Comparison of ENCODE assay signal across 28 cellular contexts in the genomic region with DNA sequence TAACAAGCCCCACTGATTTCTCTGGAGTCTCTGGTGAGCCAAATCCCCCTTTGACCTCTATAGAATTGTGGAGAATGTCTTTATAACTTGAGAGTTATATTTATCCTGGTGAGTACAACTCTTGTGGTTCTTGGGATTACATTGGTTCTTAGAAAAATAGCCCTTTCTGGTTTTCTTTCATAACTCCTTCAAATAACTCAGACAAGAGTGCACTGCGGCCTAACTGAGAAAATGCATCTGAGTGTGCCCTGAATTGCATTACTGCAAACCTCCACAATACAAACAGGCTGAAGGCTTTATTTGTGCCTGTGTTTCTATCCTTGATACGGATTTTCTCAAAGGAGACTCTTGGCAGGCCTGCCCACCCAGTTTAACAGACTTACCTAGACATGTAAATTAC. TPM values are rescaled to one million over a fixed set of nuclear protein-coding genes. Genes with fewer than 3 reads are reported as not detected.
DNase-seq lines count a peak whose midpoint lies in the region; ATAC-seq and TF ChIP-seq lines count a peak whose summit lies in the region.
"Had no signal": no experiment of that assay in that cellular context is flagged by ENCODE, and none has a peak within 500 bp of the region (broad histone marks: within the 10 kb centered on the region; RNA-seq: fewer than 3 reads in every experiment).

No MANE protein-coding gene starts in this region.

- H3K9me3 Mint-ChIP-seq in WTC11: no peaks in the 10 kb centered on the region
- H3K9me3 Mint-ChIP-seq in glutamatergic neuron (ENCODE audit: unreplicated experiment): no peaks in the 10 kb centered on the region
- peaks cover 7% of the 10 kb centered on the region for H3K9me3 Mint-ChIP-seq in progenitor cell of endocrine pancreas (ENCODE audit: low read depth)
- peaks cover 0 to 3% (median 2%) of the 10 kb centered on the region in 7 donors for H3K9me3 Mint-ChIP-seq in CD14-positive monocyte
- H3K9me3 Mint-ChIP-seq: CD4-positive, alpha-beta memory T cell; dendritic cell treated with granulocyte-macrophage colony-stimulating factor and Interleukin-4, amounts not matched to agents 40 ng/mL and 50 ng/mL, for 4 days; IgD-negative memory B cell; immature natural killer cell; stimulated activated memory B cell treated with anti-CD40 and anti-IgM and Interleukin-4, amounts not matched to agents 10 μg/mL and 1 μg/mL and 100 μg/mL, for 72 hours had no signal

- intact Hi-C loops in CD14-positive monocyte (cut with micrococcal nuclease): no loop called here

- H3K27ac Mint-ChIP-seq in WTC11 (peak overlapping the region; percentile 79; the same call in 1 of the 2 replicates), glutamatergic neuron (ENCODE audit: unreplicated experiment) (no peak overlapping the region), progenitor cell of endocrine pancreas (peak overlapping the region; percentile 65), CD14-positive monocyte (no peak overlapping the region)
- H3K27ac Mint-ChIP-seq: dendritic cell treated with granulocyte-macrophage colony-stimulating factor and Interleukin-4, amounts not matched to agents 40 ng/mL and 50 ng/mL, for 4 days; IgD-negative memory B cell; immature natural killer cell; stimulated activated memory B cell treated with anti-CD40 and anti-IgM and Interleukin-4, amounts not matched to agents 10 μg/mL and 1 μg/mL and 100 μg/mL, for 72 hours had no signal

- POLR2A ChIA-PET in WTC11 (lab: Charles Lee): no interaction called here

- H3K4me3 Mint-ChIP-seq in WTC11 (no peak overlapping the region), glutamatergic neuron (ENCODE audit: unreplicated experiment) (peak overlapping the region; percentile 46), progenitor cell of endocrine pancreas (ENCODE audit: low read depth) (peak overlapping the region; percentile 33), CD14-positive monocyte (no peak overlapping the region)
- H3K4me3 Mint-ChIP-seq: dendritic cell treated with granulocyte-macrophage colony-stimulating factor and Interleukin-4, amounts not matched to agents 40 ng/mL and 50 ng/mL, for 4 days; immature natural killer cell; stimulated activated memory B cell treated with anti-CD40 and anti-IgM and Interleukin-4, amounts not matched to agents 10 μg/mL and 1 μg/mL and 100 μg/mL, for 72 hours had no signal

- no peak for ATAC-seq in WTC11
- ATAC-seq: left lung; naive thymus-derived CD4-positive, alpha-beta T cell; sciatic nerve; stimulated activated memory B cell treated with anti-CD40 and anti-IgM and Interleukin-4, amounts not matched to agents 10 μg/mL and 1 μg/mL and 100 μg/mL, for 72 hours had no signal

- TF ChIP-seq CTCF in WTC11 (IDR thresholded peaks at IDR 0.05) (no peak), glutamatergic neuron (IDR thresholded peaks at IDR 0.05; ENCODE audit: partially characterized antibody, unreplicated experiment) (no peak), progenitor cell of endocrine pancreas (IDR thresholded peaks at IDR 0.05; ENCODE audit: unreplicated experiment) (no peak), CD14-positive monocyte (IDR thresholded peaks at IDR 0.05) (no peak)

- no peaks in the 10 kb centered on the region for H3K27me3 Mint-ChIP-seq in WTC11 (ENCODE audit: low read depth)
- peaks cover 3% of the 10 kb centered on the region for H3K27me3 Mint-ChIP-seq in glutamatergic neuron (ENCODE audit: unreplicated experiment)
- no peaks in the 10 kb centered on the region for H3K27me3 Mint-ChIP-seq in progenitor cell of endocrine pancreas
- H3K27me3 Mint-ChIP-seq in CD14-positive monocyte (ENCODE audit: low read depth in 3 of 3): peaks cover 4 to 7% (median 7%) of the 10 kb centered on the region in 3 donors

- CTCF ChIA-PET in WTC11 (lab: Charles Lee): no interaction called here

- H3K4me1 Mint-ChIP-seq in WTC11 (peaks cover 9% of the 10 kb centered on the region; the same call in 1 of the 2 replicates), glutamatergic neuron (ENCODE audit: low read depth, unreplicated experiment) (no peaks in the 10 kb centered on the region), progenitor cell of endocrine pancreas (ENCODE audit: low read depth) (peaks cover 16% of the 10 kb centered on the region), CD14-positive monocyte (peaks cover 8% of the 10 kb centered on the region)
- H3K4me1 Mint-ChIP-seq: stimulated activated memory B cell treated with anti-CD40 and anti-IgM and Interleukin-4, amounts not matched to agents 10 μg/mL and 1 μg/mL and 100 μg/mL, for 72 hours had no signal

- H3K36me3 Mint-ChIP-seq in WTC11: peaks cover 22% of the 10 kb centered on the region
- H3K36me3 Mint-ChIP-seq in glutamatergic neuron (ENCODE audit: unreplicated experiment): no peaks in the 10 kb centered on the region
- H3K36me3 Mint-ChIP-seq in progenitor cell of endocrine pancreas (ENCODE audit: insufficient read depth): peaks cover 8% of the 10 kb centered on the region
- H3K36me3 Mint-ChIP-seq in CD14-positive monocyte: no peaks in the 10 kb centered on the region
- H3K36me3 Mint-ChIP-seq: CD4-positive, alpha-beta memory T cell; immature natural killer cell; naive thymus-derived CD4-positive, alpha-beta T cell; stimulated activated memory B cell treated with anti-CD40 and anti-IgM and Interleukin-4, amounts not matched to agents 10 μg/mL and 1 μg/mL and 100 μg/mL, for 72 hours had no signal

- DNase-seq in DMS 273 (lab: John Stamatoyannopoulos, UW; ENCODE audit: unreplicated experiment) (peak; percentile 10), DMS 273 treated with DMSO at 0.1 percent for 48 hours (lab: John Stamatoyannopoulos, UW) (no peak), WTC11 (ENCODE audit: low spot score) (no peak), glutamatergic neuron (no peak), progenitor cell of endocrine pancreas (ENCODE audit: low spot score, unreplicated experiment) (no peak), SHP77 treated with DMSO at 0.1 percent for 48 hours (lab: John Stamatoyannopoulos, UW) (no peak), CD14-positive monocyte (ENCODE audit: low spot score) (no peak), NK-92 (lab: John Stamatoyannopoulos, UW; ENCODE audit: unreplicated experiment) (no peak)
- DNase-seq: activated CD4-positive, alpha-beta T cell treated with anti-CD3 and anti-CD28 coated beads, Interleukin-2, amount 50 U/mL, for 4 hours; activated naive CD4-positive, alpha-beta T cell treated with Interleukin-2 at 50 U/mL for 16 hours; amygdala; CD4-positive, alpha-beta memory T cell; DMS53; hippocampal formation; immature natural killer cell; left lung; midbrain; naive thymus-derived CD4-positive, alpha-beta T cell; NCI-H1092 treated with DMSO at 0.1 percent for 48 hours; NCI-H187 treated with DMSO at 0.1 percent for 48 hours; NCI-H226; posterior cingulate gyrus; stimulated activated CD4-positive, alpha-beta T cell treated with anti-CD3 and anti-CD28 coated beads, Interleukin-4, amount 100 ng/mL, for 4 hours had no signal

TF ChIP-seq in WTC11, 78 proteins besides CTCF, POLR2A, EP300 and RAD21:
- TF ChIP-seq FOXP1 (CRISPR knock-in tag; IDR thresholded peaks at IDR 0.05; ENCODE audit: borderline replicate concordance) (no peak), NFYB (CRISPR knock-in tag; conservative IDR thresholded peaks at IDR 0.05; ENCODE audit: low read depth) (no peak), CBFB (CRISPR knock-in tag; IDR thresholded peaks at IDR 0.05; ENCODE audit: low read depth) (no peak), RORB (CRISPR knock-in tag; IDR thresholded peaks at IDR 0.05) (no peak)
TF ChIP-seq in WTC11: peak in this region for 0.

RNA-seq across cellular contexts. Expression of gene BEX3, which starts 2.7 kb away (rescaled TPM):
- total RNA-seq in WTC11 (2021) (263 to 292 TPM (median 277 TPM) in 3 replicates), glutamatergic neuron (ENCODE audit: unreplicated experiment) (242 TPM), progenitor cell of endocrine pancreas (408 and 425 TPM in 2 replicates)
- polyA plus RNA-seq in CD14-positive monocyte: 1 to 10 TPM; 2.0 to 2.7 TPM

RNA-seq across cellular contexts. Expression of gene TCEAL9, which starts 22.7 kb away (rescaled TPM):
- 30.4 to 35.0 TPM (median 30.7 TPM) in 3 replicates for total RNA-seq in WTC11 (2021)
- total RNA-seq in glutamatergic neuron (ENCODE audit: unreplicated experiment): 27.0 TPM
- total RNA-seq in progenitor cell of endocrine pancreas: 111 and 118 TPM in 2 replicates
- 1 to 10 TPM in 1 of 2 donors, under 1 TPM in 1; 0.49 to 2.2 TPM for polyA plus RNA-seq in CD14-positive monocyte

RNA-seq across cellular contexts. Expression of gene TCEAL7, which starts 49.0 kb away (rescaled TPM):
- total RNA-seq in WTC11 (2021): 5.6 to 7.7 TPM (median 7.2 TPM) in 3 replicates
- total RNA-seq in glutamatergic neuron (ENCODE audit: unreplicated experiment): 67.2 TPM
- 4.9 and 5.1 TPM in 2 replicates for total RNA-seq in progenitor cell of endocrine pancreas
- not detected for polyA plus RNA-seq in CD14-positive monocyte
- total RNA-seq: CD4-positive, alpha-beta memory T cell; naive thymus-derived CD4-positive, alpha-beta T cell; SJSA1 had no signal
- polyA plus RNA-seq: CD4-positive, alpha-beta memory T cell; IgD-negative memory B cell; immature natural killer cell; naive thymus-derived CD4-positive, alpha-beta T cell had no signal

Comparison
In these comparisons a context has a peak if more than half of its experiments do, and no peak if none do; other contexts are left out.
1. H3K27ac Mint-ChIP-seq: peak in WTC11 (single experiment) and progenitor cell of endocrine pancreas (single experiment); none in glutamatergic neuron (single experiment) and CD14-positive monocyte (0 of 7).
2. H3K4me3 Mint-ChIP-seq: peak in glutamatergic neuron (single experiment) and progenitor cell of endocrine pancreas (single experiment); none in WTC11 (single experiment) and CD14-positive monocyte (0 of 2).